In the genomic region with DNA sequence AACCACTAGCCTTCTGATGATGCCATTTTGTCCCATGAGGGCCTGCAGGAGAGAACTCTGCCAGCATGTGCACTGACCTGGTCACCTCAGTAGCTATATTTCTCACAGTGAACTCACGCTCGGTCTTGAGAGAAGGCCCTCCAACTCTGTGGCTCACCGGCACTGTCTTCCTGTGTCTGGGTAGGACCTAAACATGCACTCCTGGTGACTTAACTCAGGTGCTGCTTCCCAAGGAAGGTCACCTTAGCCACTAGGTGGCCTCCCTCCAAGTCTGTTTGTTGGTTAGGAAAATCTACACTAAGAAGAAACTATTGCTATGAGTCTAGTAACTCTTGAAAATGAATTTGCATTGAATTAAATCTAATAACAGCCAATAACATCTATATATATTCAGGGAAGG, we compare ENCODE assay signal across 10 cellular contexts. TPM values are rescaled to one million over a fixed set of nuclear protein-coding genes. Genes with fewer than 3 reads are reported as not detected.
DNase-seq lines count a peak whose midpoint lies in the region; ATAC-seq and TF ChIP-seq lines count a peak whose summit lies in the region.
"Had no signal": no experiment of that assay in that cellular context is flagged by ENCODE, and none has a peak within 500 bp of the region (broad histone marks: within the 10 kb centered on the region; RNA-seq: fewer than 3 reads in every experiment).

No MANE protein-coding gene starts in this region.

- H3K4me1 ChIP-seq in OCI-LY1 (ENCODE audit: insufficient read depth, low read length, severe bottlenecking): peaks cover 62% of the 10 kb centered on the region
- peaks cover 0 to 5% (median 2%) of the 10 kb centered on the region in 4 donors for H3K4me1 ChIP-seq in upper lobe of left lung

- H3K4me2 ChIP-seq in OCI-LY1 (ENCODE audit: low read length): peak overlapping the region; percentile 22; the same call in 1 of the 2 replicates

- no peaks in the 10 kb centered on the region for H3K79me2 ChIP-seq in OCI-LY1 (ENCODE audit: insufficient read depth, low read length)

- H4K20me1 ChIP-seq in OCI-LY1 (ENCODE audit: insufficient read depth, low read length): no peaks in the 10 kb centered on the region

- DNase-seq in activated naive CD4-positive, alpha-beta T cell treated with anti-CD3 and anti-CD28 coated beads for 36 hours: peak; percentile 56
- no peak for DNase-seq in activated naive CD4-positive, alpha-beta T cell treated with anti-CD3 and anti-CD28 coated beads, Interleukin-2, amount 50 U/mL, for 16 hours
- DNase-seq in glomerular visceral epithelial cell (ENCODE audit: extremely low spot score): peak; percentile 15
- no peak for DNase-seq in type B pancreatic cell (ENCODE audit: extremely low spot score, unreplicated experiment)
- no peak for DNase-seq in NOMO-1 treated with dmso at 0.1 percent for 144 hours (lab: John Stamatoyannopoulos, UW; ENCODE audit: unreplicated experiment)
- no peak for DNase-seq in upper lobe of left lung
- DNase-seq: activated naive CD4-positive, alpha-beta T cell had no signal

- no peak overlapping the region for H3K4me3 Mint-ChIP-seq in activated naive CD4-positive, alpha-beta T cell treated with anti-CD3 and anti-CD28 coated beads for 36 hours
- no peak overlapping the region for H3K4me3 Mint-ChIP-seq in type B pancreatic cell
- H3K4me3 Mint-ChIP-seq: CD4-positive, CD25-positive, alpha-beta regulatory T cell had no signal

- peaks cover 18% of the 10 kb centered on the region for H3K4me1 Mint-ChIP-seq in activated naive CD4-positive, alpha-beta T cell treated with anti-CD3 and anti-CD28 coated beads for 36 hours (ENCODE audit: low read depth)
- peaks cover 5% of the 10 kb centered on the region for H3K4me1 Mint-ChIP-seq in type B pancreatic cell (ENCODE audit: unreplicated experiment)

- WGBS in upper lobe of left lung, 2 donors: 57 to 78% methylated on average over 2 to 3 of the region's 3 CpGs

- no peak overlapping the region for H3K27ac Mint-ChIP-seq in activated naive CD4-positive, alpha-beta T cell treated with anti-CD3 and anti-CD28 coated beads for 36 hours
- no peak overlapping the region for H3K27ac Mint-ChIP-seq in type B pancreatic cell
- H3K27ac Mint-ChIP-seq: CD4-positive, CD25-positive, alpha-beta regulatory T cell had no signal

- CTCF ChIA-PET in activated naive CD4-positive, alpha-beta T cell treated with anti-CD3 and anti-CD28 coated beads for 36 hours (lab: Charles Lee): interaction anchor here (0.7 to 8.4 kb wide), 14 partner anchors 12 to 578 kb away, joined by 3 to 128 read pairs (median 16); a partner anchor contains a TSS

- peaks cover 4% of the 10 kb centered on the region; the same call in 1 of the 2 replicates for H3F3A ChIP-seq in OCI-LY1 (ENCODE audit: insufficient read depth, low read length)

- H3K36me3 Mint-ChIP-seq in activated naive CD4-positive, alpha-beta T cell treated with anti-CD3 and anti-CD28 coated beads for 36 hours (ENCODE audit: low read depth): no peaks in the 10 kb centered on the region
- no peaks in the 10 kb centered on the region for H3K36me3 Mint-ChIP-seq in type B pancreatic cell
- H3K36me3 Mint-ChIP-seq: CD4-positive, CD25-positive, alpha-beta regulatory T cell had no signal

- no peaks in the 10 kb centered on the region for H3K9me3 Mint-ChIP-seq in activated naive CD4-positive, alpha-beta T cell treated with anti-CD3 and anti-CD28 coated beads for 36 hours
- no peaks in the 10 kb centered on the region for H3K9me3 Mint-ChIP-seq in type B pancreatic cell
- H3K9me3 Mint-ChIP-seq: CD4-positive, CD25-positive, alpha-beta regulatory T cell had no signal

- H3K4me3 ChIP-seq in OCI-LY1 (ENCODE audit: low read depth, low read length, poor library complexity, severe bottlenecking) (no peak overlapping the region), upper lobe of left lung (no peak overlapping the region)

- H2AFZ ChIP-seq in OCI-LY1 (ENCODE audit: low read length): no peak overlapping the region; the same call in 1 of the 2 replicates

- intact Hi-C loops in activated naive CD4-positive, alpha-beta T cell treated with anti-CD3 and anti-CD28 coated beads for 36 hours (cut with micrococcal nuclease): no loop called here

- H3K27me3 ChIP-seq in OCI-LY1 (ENCODE audit: insufficient read depth, low read length) (no peaks in the 10 kb centered on the region), upper lobe of left lung (no peaks in the 10 kb centered on the region)

- ATAC-seq in upper lobe of left lung (ENCODE audit: low FRiP score in 2 of 2) (no peak), HG02884 (IDR thresholded peaks at IDR 0.05; ENCODE audit: unreplicated experiment) (no peak)

- TF ChIP-seq CTCF in OCI-LY1 (IDR thresholded peaks at IDR 0.05; ENCODE audit: low read length) (peak; percentile 73), type B pancreatic cell (conservative IDR thresholded peaks at IDR 0.05) (peak; percentile 29), upper lobe of left lung (IDR thresholded peaks at IDR 0.05) (peak in 1 of 6 experiments; percentile 18)

- H3K27ac ChIP-seq in OCI-LY1 (ENCODE audit: low read depth, low read length, poor library complexity, severe bottlenecking) (peak overlapping the region; percentile 100), upper lobe of left lung (no peak overlapping the region)

- no peaks in the 10 kb centered on the region for H3K9me2 ChIP-seq in OCI-LY1 (ENCODE audit: low read depth, low read length)

- TF ChIP-seq POLR2A in upper lobe of left lung (IDR thresholded peaks at IDR 0.05): no peak

- H3K27me3 Mint-ChIP-seq in activated naive CD4-positive, alpha-beta T cell treated with anti-CD3 and anti-CD28 coated beads for 36 hours (ENCODE audit: low read depth): no peaks in the 10 kb centered on the region
- H3K27me3 Mint-ChIP-seq in type B pancreatic cell: no peaks in the 10 kb centered on the region

- no peak for TF ChIP-seq EP300 in upper lobe of left lung (IDR thresholded peaks at IDR 0.05)

- H3K9ac ChIP-seq in OCI-LY1 (ENCODE audit: low read length): no peak overlapping the region; the same call in 1 of the 2 replicates

- H3K36me3 ChIP-seq in OCI-LY1 (ENCODE audit: insufficient read depth, low read length): no peaks in the 10 kb centered on the region
- no peaks in the 10 kb centered on the region for H3K36me3 ChIP-seq in upper lobe of left lung

- H3K9me3 ChIP-seq in OCI-LY1 (ENCODE audit: low read length) (no peaks in the 10 kb centered on the region), upper lobe of left lung (no peaks in the 10 kb centered on the region)

RNA-seq across cellular contexts. Expression of a gene that starts 24.8 kb away (rescaled TPM):
- under 1 TPM; 0.12 to 0.17 TPM for total RNA-seq in activated naive CD4-positive, alpha-beta T cell treated with anti-CD3 and anti-CD28 coated beads for 36 hours
- 0.22 and 0.81 TPM in 2 replicates for total RNA-seq in type B pancreatic cell (ENCODE audit: low replicate concordance)
- total RNA-seq in upper lobe of left lung: 1 to 10 TPM in 1 of 6 donors, under 1 TPM in 3, not detected in 2; 0.61 to 1.0 (median 0.81) TPM

RNA-seq across cellular contexts. Expression of a gene that starts 46.6 kb away (rescaled TPM):
- 1 to 10 TPM; 4.0 to 4.2 TPM for total RNA-seq in activated naive CD4-positive, alpha-beta T cell treated with anti-CD3 and anti-CD28 coated beads for 36 hours
- total RNA-seq in type B pancreatic cell (ENCODE audit: low replicate concordance): 0.36 and 0.55 TPM in 2 replicates
- total RNA-seq in upper lobe of left lung: 10 to 100 TPM; 16.4 to 41.9 (median 24.8) TPM

Comparison
In these comparisons a context has a peak if more than half of its experiments do, and no peak if none do; other contexts are left out.
1. DNase-seq: peak in activated naive CD4-positive, alpha-beta T cell treated with anti-CD3 and anti-CD28 coated beads for 36 hours (single experiment) and glomerular visceral epithelial cell (single experiment); none in activated naive CD4-positive, alpha-beta T cell treated with anti-CD3 and anti-CD28 coated beads, Interleukin-2, amount 50 U/mL, for 16 hours (single experiment), type B pancreatic cell (single experiment), NOMO-1 treated with dmso at 0.1 percent for 144 hours (single experiment) and upper lobe of left lung (0 of 2).